In the genomic region with DNA sequence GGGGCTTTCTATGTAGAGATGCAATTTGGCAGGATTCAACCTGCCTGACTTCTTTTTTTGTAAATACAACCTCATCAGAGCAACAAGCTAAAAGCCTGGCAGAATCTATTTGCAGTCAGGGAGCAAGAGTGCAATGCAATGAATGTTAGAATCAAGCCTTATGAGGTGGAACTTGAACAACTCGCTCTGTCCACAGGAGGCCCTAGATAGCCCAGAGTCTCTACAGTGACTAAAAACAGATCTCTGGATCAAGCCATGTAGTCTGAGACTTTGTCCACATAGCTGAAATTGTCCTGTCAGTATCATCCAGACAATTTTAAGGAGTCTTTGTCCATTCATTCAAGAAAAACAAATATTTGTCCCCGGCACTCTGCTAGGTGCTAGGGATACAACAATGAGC, we compare ENCODE assay signal across 12 cellular contexts.
"Had no signal": no experiment of that assay in that cellular context is flagged by ENCODE, and none has a peak within 500 bp of the region (broad histone marks: within the 10 kb centered on the region; RNA-seq: fewer than 3 reads in every experiment).

No MANE protein-coding gene starts in this region.

- DNase-seq: activated CD4-positive, alpha-beta T cell treated with anti-CD3 and anti-CD28 coated beads for 36 hours; activated CD4-positive, alpha-beta T cell treated with anti-CD3 and anti-CD28 coated beads, Interleukin-2, amount 50 U/mL, for 48 hours; activated gamma-delta T cell; cerebellar nuclear complex; effector CD8-positive, alpha-beta T cell; heart right ventricle; left ventricle myocardium inferior; mammary epithelial cell; occipital lobe; uterus had no signal

- ATAC-seq: activated CD4-positive, alpha-beta T cell treated with anti-CD3 and anti-CD28 coated beads for 36 hours; gastroesophageal sphincter; heart right ventricle; WTC11 had no signal
